Comparison of ENCODE assay signal across 9 cellular contexts in genomic region chr3:160707187-160707789, GRCh38. TPM values are rescaled to one million over a fixed set of nuclear protein-coding genes. Genes with fewer than 3 reads are reported as not detected.
DNase-seq lines count a peak whose midpoint lies in the region; ATAC-seq and TF ChIP-seq lines count a peak whose summit lies in the region.
"Had no signal": no experiment of that assay in that cellular context is flagged by ENCODE, and none has a peak within 500 bp of the region (broad histone marks: within the 10 kb centered on the region; RNA-seq: fewer than 3 reads in every experiment).

No MANE protein-coding gene starts in this region.

- peaks cover 22% of the 10 kb centered on the region for H3K27me3 Mint-ChIP-seq in activated naive CD8-positive, alpha-beta T cell treated with anti-CD3 and anti-CD28 coated beads, Interleukin-2, amount 50 U/mL, for 24 hours

- no peaks in the 10 kb centered on the region for H3K27me3 ChIP-seq in gastrocnemius medialis

- peak; percentile 35 for TF ChIP-seq CTCF in GM12873 (IDR thresholded peaks at IDR 0.05; ENCODE audit: insufficient read depth, low read depth, low read length, missing control alignments)
- TF ChIP-seq CTCF in gastrocnemius medialis (IDR thresholded peaks at IDR 0.05 in 4 of 5, conservative IDR thresholded peaks at IDR 0.05 in 1 of 5): peak; percentile 52 to 70 (median 60)

- no peak overlapping the region for H3K4me3 Mint-ChIP-seq in activated naive CD8-positive, alpha-beta T cell treated with anti-CD3 and anti-CD28 coated beads, Interleukin-2, amount 50 U/mL, for 24 hours

- H3K4me1 Mint-ChIP-seq in activated naive CD8-positive, alpha-beta T cell treated with anti-CD3 and anti-CD28 coated beads, Interleukin-2, amount 50 U/mL, for 24 hours: no peaks in the 10 kb centered on the region

- H3K9me3 Mint-ChIP-seq in activated naive CD8-positive, alpha-beta T cell treated with anti-CD3 and anti-CD28 coated beads, Interleukin-2, amount 50 U/mL, for 24 hours: no peaks in the 10 kb centered on the region

- H3K36me3 ChIP-seq in gastrocnemius medialis: no peaks in the 10 kb centered on the region

- no peaks in the 10 kb centered on the region for H3K4me1 ChIP-seq in gastrocnemius medialis

- ATAC-seq in HG03342 (IDR thresholded peaks at IDR 0.05; ENCODE audit: unreplicated experiment) (peak; percentile 62), left ventricle myocardium superior (peak; percentile 74), gastrocnemius medialis (peak; percentile 88 to 97)
- no peak for ATAC-seq in activated naive CD8-positive, alpha-beta T cell treated with anti-CD3 and anti-CD28 coated beads, Interleukin-2, amount 50 U/mL, for 24 hours

- DNase-seq in AG08396 (ENCODE audit: low spot score): peak; percentile 32
- DNase-seq in NCI-H524 treated with DMSO at 0.1 percent for 48 hours (lab: John Stamatoyannopoulos, UW): peak; percentile 30
- DNase-seq in activated naive CD8-positive, alpha-beta T cell treated with anti-CD3 and anti-CD28 coated beads, Interleukin-2, amount 50 U/mL, for 24 hours: peak; percentile 15
- no peak for DNase-seq in left ventricle myocardium superior
- peak in 1 of 2 donors; percentile 24 for DNase-seq in gastrocnemius medialis
- no peak for DNase-seq in NCI-H1048 (lab: John Stamatoyannopoulos, UW)

- no peaks in the 10 kb centered on the region for H3K36me3 Mint-ChIP-seq in activated naive CD8-positive, alpha-beta T cell treated with anti-CD3 and anti-CD28 coated beads, Interleukin-2, amount 50 U/mL, for 24 hours (ENCODE audit: low read depth)

- intact Hi-C loops in left ventricle myocardium superior (cut with micrococcal nuclease): loop anchor here (5.0 to 10.0 kb wide), 2 partner anchors 235 to 718 kb away; no protein-coding TSS in a partner anchor
- intact Hi-C loops in gastrocnemius medialis (cut with DNase I; ENCODE audit: low total_unique reads): loop anchor here (1.0 kb wide), 1 partner anchor 235 kb away; no protein-coding TSS in a partner anchor

- no peak overlapping the region for H3K4me3 ChIP-seq in gastrocnemius medialis

- in situ Hi-C loops in gastrocnemius medialis (cut with MboI; ENCODE audit: low sequenced_read_pairs in 4 of 4): loop anchor here (5.0 to 25.0 kb wide), 4 partner anchors 228 to 705 kb away; partner anchors contain the start of gene NMD3 (in 2 of the 4)

- no peaks in the 10 kb centered on the region for H3K9me3 ChIP-seq in gastrocnemius medialis

- no peak for TF ChIP-seq POLR2A in gastrocnemius medialis (IDR thresholded peaks at IDR 0.05)

- no peak overlapping the region for H3K27ac ChIP-seq in gastrocnemius medialis

- no peak overlapping the region for H3K27ac Mint-ChIP-seq in activated naive CD8-positive, alpha-beta T cell treated with anti-CD3 and anti-CD28 coated beads, Interleukin-2, amount 50 U/mL, for 24 hours

RNA-seq across cellular contexts. Expression of gene ARL14, which starts 30.3 kb away (rescaled TPM):
- not detected for total RNA-seq in left ventricle myocardium superior
- total RNA-seq in gastrocnemius medialis: not detected
- total RNA-seq: glomerular endothelial cell had no signal

RNA-seq across cellular contexts. Expression of gene PPM1L, which starts 48.7 kb away (rescaled TPM):
- total RNA-seq in left ventricle myocardium superior (56.4 TPM), gastrocnemius medialis (100 to 1,000 TPM in 3 of 4 donors, 10 to 100 TPM in 1; 85.0 to 243 (median 122) TPM)

Comparison
In these comparisons a context has a peak if more than half of its experiments do, and no peak if none do; other contexts are left out.
1. DNase-seq: peak in AG08396 (single experiment), NCI-H524 treated with DMSO at 0.1 percent for 48 hours (single experiment) and activated naive CD8-positive, alpha-beta T cell treated with anti-CD3 and anti-CD28 coated beads, Interleukin-2, amount 50 U/mL, for 24 hours (single experiment); none in left ventricle myocardium superior (single experiment) and NCI-H1048 (single experiment).